ENCODE assay signal across 8 cellular contexts in the genomic region with DNA sequence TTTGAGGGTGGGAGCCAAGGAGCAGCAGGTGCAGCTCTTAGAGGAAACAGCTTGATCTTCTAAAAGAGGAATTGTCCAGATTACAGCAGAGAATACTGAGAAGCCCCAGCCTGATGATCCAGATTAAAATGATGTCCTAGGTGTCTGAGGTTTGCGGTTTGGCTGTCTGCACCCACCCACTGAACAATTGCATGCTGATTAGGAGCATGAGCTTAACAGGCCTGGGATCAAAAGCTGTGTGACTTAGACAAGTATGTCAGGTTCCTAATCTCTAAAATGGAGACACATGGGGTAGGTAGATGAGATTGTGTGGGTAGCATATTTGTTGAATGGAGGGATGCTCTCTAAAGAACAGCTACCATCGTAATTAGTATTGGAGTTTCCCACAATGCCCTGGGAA.
"Had no signal": no experiment of that assay in that cellular context is flagged by ENCODE, and none has a peak within 500 bp of the region (broad histone marks: within the 10 kb centered on the region; RNA-seq: fewer than 3 reads in every experiment).

No MANE protein-coding gene starts in this region.

- DNase-seq: H9, HCEC 1CT, IMR-90, KBM-7 had no signal

- FAIRE-seq: H1, H54, HTR-8/SVneo had no signal

- ATAC-seq: GM23338 had no signal

- H2AFZ ChIP-seq: GM23338 had no signal

- H3K4me2 ChIP-seq: GM23338 had no signal

- H3K4me3 ChIP-seq: GM23338 had no signal
